In the genomic region with DNA sequence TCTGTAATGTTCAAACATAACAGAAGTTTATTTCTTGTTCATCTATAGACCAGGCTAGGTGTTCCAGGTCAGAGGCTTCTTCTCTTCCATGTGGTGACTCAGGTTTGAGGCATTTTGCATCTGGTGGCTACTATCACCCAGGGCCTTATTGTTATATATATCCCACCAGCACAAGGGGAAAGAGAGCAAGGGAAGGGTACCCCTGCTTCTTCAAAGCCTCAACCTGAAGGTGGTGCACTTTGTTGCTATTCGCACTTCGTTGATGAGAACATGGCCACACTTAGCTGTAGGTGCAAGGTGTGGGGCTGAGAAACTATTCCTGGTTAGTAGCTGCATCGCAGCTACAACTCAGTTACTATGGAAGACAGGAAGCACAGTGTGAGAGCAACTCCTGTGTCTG, we compare ENCODE assay signal across 20 cellular contexts. TPM values are rescaled to one million over a fixed set of nuclear protein-coding genes. Genes with fewer than 3 reads are reported as not detected.
DNase-seq lines count a peak whose midpoint lies in the region; ATAC-seq, FAIRE-seq and TF ChIP-seq lines count a peak whose summit lies in the region.
"Had no signal": no experiment of that assay in that cellular context is flagged by ENCODE, and none has a peak within 500 bp of the region (broad histone marks: within the 10 kb centered on the region; RNA-seq: fewer than 3 reads in every experiment).

No MANE protein-coding gene starts in this region.

- H3K9ac ChIP-seq in HepG2 (ENCODE audit: insufficient read depth, low read depth, low read length) = no peak overlapping the region
- no peak overlapping the region for H3K9ac ChIP-seq in smooth muscle cell (ENCODE audit: low read depth)
- H3K9ac ChIP-seq: parathyroid adenoma had no signal

- POLR2A ChIA-PET in HepG2 (lab: Yijun Ruan, JAX) = no interaction called here

- in situ Hi-C loops in HepG2 (cut with HindIII; ENCODE audit: extremely low pct_ligation_motif_present, low pct_unique_long_range_greater_than_20kb) = loop anchor here (5.0 kb wide), 1 partner anchor 44 kb away; no protein-coding TSS in a partner anchor

- no peak overlapping the region for H3K4me2 ChIP-seq in HepG2 (ENCODE audit: low read depth, low read length)
- H3K4me2 ChIP-seq in smooth muscle cell = no peak overlapping the region

- H3K27ac ChIP-seq in HepG2 (ENCODE audit: extremely low read length, insufficient read depth, low read length) (no peak overlapping the region), right lobe of liver (no peak overlapping the region), foreskin keratinocyte (no peak overlapping the region), smooth muscle cell (ENCODE audit: low read depth) (no peak overlapping the region)
- H3K27ac ChIP-seq: parathyroid adenoma, transverse colon had no signal

- H3K27me3 ChIP-seq in HepG2 (ENCODE audit: control insufficient read depth in 1 of 2, insufficient read depth in 2 of 2, low read length in 2 of 2) (no peaks in the 10 kb centered on the region; a peak in 1 of 5 replicates), right lobe of liver (no peaks in the 10 kb centered on the region), foreskin keratinocyte (peaks cover 3% of the 10 kb centered on the region), smooth muscle cell (ENCODE audit: low read depth) (no peaks in the 10 kb centered on the region)
- H3K27me3 ChIP-seq: transverse colon had no signal

- H3K79me2 ChIP-seq in HepG2 (ENCODE audit: insufficient read depth, low read length) (no peaks in the 10 kb centered on the region), smooth muscle cell (ENCODE audit: low read depth) (no peaks in the 10 kb centered on the region)
- H3K79me2 ChIP-seq: parathyroid adenoma had no signal

- TF ChIP-seq CTCF in HepG2 (CRISPR knock-in tag; IDR thresholded peaks at IDR 0.05) (no peak; the same call in 1 of the 2 replicates), right lobe of liver (IDR thresholded peaks at IDR 0.05) (no peak), NB4 (IDR thresholded peaks at IDR 0.05; ENCODE audit: low read depth, low read length) (peak; percentile 26), foreskin keratinocyte (conservative IDR thresholded peaks at IDR 0.05) (peak; percentile 30), smooth muscle cell (IDR thresholded peaks at IDR 0.05; ENCODE audit: borderline replicate concordance, insufficient read depth, poor library complexity, severe bottlenecking) (no peak)

- intact Hi-C loops in HepG2 (cut with micrococcal nuclease; ENCODE audit: unreplicated experiment) = loop anchor here (5.0 kb wide), 1 partner anchor 709 kb away; no protein-coding TSS in a partner anchor
- intact Hi-C loops in right lobe of liver (cut with DNase I) = loop anchor here in 1 of 2 donors (10.0 kb wide), 1 partner anchor 47 kb away; no protein-coding TSS in a partner anchor

- no peak for TF ChIP-seq POLR2A in HepG2 (IDR thresholded peaks at IDR 0.05; ENCODE audit: insufficient read depth in 1 of 2, low read depth in 2 of 2, low read length in 2 of 2)
- TF ChIP-seq POLR2A in right lobe of liver (IDR thresholded peaks at IDR 0.05) = no peak
- no peak for TF ChIP-seq POLR2A in NB4 (IDR thresholded peaks at IDR 0.05; ENCODE audit: extremely low read depth, insufficient read length)

- no peaks in the 10 kb centered on the region for H3K9me3 ChIP-seq in HepG2 (ENCODE audit: low read length)
- H3K9me3 ChIP-seq in right lobe of liver = no peaks in the 10 kb centered on the region
- no peaks in the 10 kb centered on the region for H3K9me3 ChIP-seq in smooth muscle cell (replicated peaks; ENCODE audit: low read depth)
- H3K9me3 ChIP-seq: mucosa of descending colon had no signal

- H3K36me3 ChIP-seq in HepG2 (replicated peaks in 1 of 2; ENCODE audit: control insufficient read depth in 1 of 2, insufficient read depth in 2 of 2, low read length in 2 of 2) (no peaks in the 10 kb centered on the region), right lobe of liver (no peaks in the 10 kb centered on the region), smooth muscle cell (ENCODE audit: low read depth) (no peaks in the 10 kb centered on the region)
- H3K36me3 ChIP-seq: HAP-1, transverse colon had no signal

- no TSS peak for BruUV-seq in HepG2 (replicated peaks; lab: Mats Ljungman, UMichigan)

- H3K4me3 ChIP-seq in HepG2 (replicated peaks in 1 of 3; ENCODE audit: insufficient read depth in 1 of 3, low read depth in 2 of 3, low read length in 3 of 3) (no peak overlapping the region), right lobe of liver (no peak overlapping the region), NB4 (ENCODE audit: low read depth, low read length) (no peak overlapping the region), smooth muscle cell (no peak overlapping the region)
- H3K4me3 ChIP-seq: HAP-1, mucosa of descending colon, transverse colon had no signal

- no peak overlapping the region for H2AFZ ChIP-seq in HepG2 (ENCODE audit: low read length)
- no peak overlapping the region for H2AFZ ChIP-seq in smooth muscle cell (ENCODE audit: low read depth)
- H2AFZ ChIP-seq: parathyroid adenoma had no signal

- ATAC-seq in HepG2 = peak; percentile 36
- no peak for ATAC-seq in right lobe of liver
- peak; percentile 27 for ATAC-seq in foreskin keratinocyte
- ATAC-seq in HG02981 (IDR thresholded peaks at IDR 0.05; ENCODE audit: unreplicated experiment) = no peak
- no peak for ATAC-seq in HG03469 (IDR thresholded peaks at IDR 0.05; ENCODE audit: unreplicated experiment)
- ATAC-seq: mucosa of descending colon had no signal

- peaks cover 21% of the 10 kb centered on the region for H3K4me1 ChIP-seq in HepG2 (ENCODE audit: insufficient read depth, low read length)
- H3K4me1 ChIP-seq in right lobe of liver = peaks cover 0 to 30% (median 7%) of the 10 kb centered on the region in 4 donors
- peaks cover 16% of the 10 kb centered on the region for H3K4me1 ChIP-seq in foreskin keratinocyte
- no peaks in the 10 kb centered on the region for H3K4me1 ChIP-seq in smooth muscle cell (ENCODE audit: low read depth)

- no peaks in the 10 kb centered on the region for H3F3A ChIP-seq in smooth muscle cell (ENCODE audit: low read depth)

- no peak for FAIRE-seq in HepG2 (lab: Jason Lieb, UNC)
- FAIRE-seq: RCC 7860 had no signal

- CTCF ChIA-PET in HepG2 (lab: Yijun Ruan, JAX; ENCODE audit: low intra/inter-chr PET ratio, low total read pairs) = no interaction called here

- TF ChIP-seq RAD21 in HepG2 (CRISPR knock-in tag; IDR thresholded peaks at IDR 0.05) = no peak

- TF ChIP-seq EP300 in HepG2 (IDR thresholded peaks at IDR 0.05; ENCODE audit: low read depth in 2 of 2, low read length in 2 of 2) = no peak
- no peak for TF ChIP-seq EP300 in HepG2 (CRISPR knock-in tag; IDR thresholded peaks at IDR 0.05; ENCODE audit: borderline replicate concordance)

- DNase-seq in HepG2 (ENCODE audit: low spot score) (no peak), right lobe of liver (no peak), NB4 (ENCODE audit: low read depth) (peak; percentile 37), foreskin keratinocyte (no peak), DMS153 (lab: John Stamatoyannopoulos, UW) (no peak), smooth muscle cell (lab: John Stamatoyannopoulos, UW; ENCODE audit: unreplicated experiment) (no peak)
- DNase-seq: activated CD4-positive, alpha-beta T cell treated with anti-CD3 and anti-CD28 coated beads, Interleukin-2, amount 50 U/mL, for 4 hours; amygdala; DMS79 treated with DMSO at 0.1 percent for 48 hours; mucosa of descending colon; NCI-H1048; NCI-H2227 treated with DMSO at 0.1 percent for 48 hours; T-helper 2 cell; transverse colon had no signal

- whole genome bisulfite sequencing in HepG2 (ENCODE audit: low lambda C conversion rate) = 78% methylated on average over 3 of the region's 3 CpGs
- 100% methylated on average over 1 of the region's 3 CpGs for WGBS in right lobe of liver (ENCODE audit: insufficient coverage, low coverage, low lambda C conversion rate, missing lambda C conversion rate)
- 71% methylated on average over 3 of the region's 3 CpGs for WGBS in smooth muscle cell (ENCODE audit: low lambda C conversion rate)

- no peaks in the 10 kb centered on the region for H4K20me1 ChIP-seq in HepG2 (ENCODE audit: insufficient read depth, low read length)
- H4K20me1 ChIP-seq in smooth muscle cell (ENCODE audit: low read depth) = no peaks in the 10 kb centered on the region

TF ChIP-seq in HepG2, 621 proteins besides CTCF, POLR2A, EP300 and RAD21 (continues in another document):
- TF ChIP-seq FOXA1 (IDR thresholded peaks at IDR 0.05) (no peak), FOXA1 (CRISPR knock-in tag; IDR thresholded peaks at IDR 0.05) (no peak), EEA1 (CRISPR knock-in tag; IDR thresholded peaks at IDR 0.05; ENCODE audit: borderline replicate concordance) (no peak), ZNF225 (CRISPR knock-in tag; IDR thresholded peaks at IDR 0.05) (no peak)

RNA-seq across cellular contexts. Expression of a gene that starts 27.4 kb away (rescaled TPM):
- not detected in 2 replicates for total RNA-seq in HepG2 (2016; rRNA removed; fragmentation: Illumina TruSeq; extraction: Trizol)
- not detected in 2 replicates for total RNA-seq in HepG2 (2016; cell fraction: cytosol; rRNA removed; fragmentation: Illumina TruSeq; extraction: Trizol; ENCODE audit: low read depth)
- not detected in 2 replicates for total RNA-seq in HepG2 (2016; cell fraction: insoluble cytoplasmic fraction; rRNA removed; fragmentation: Illumina TruSeq; extraction: Trizol)
- total RNA-seq in HepG2 (2016; cell fraction: membrane; rRNA removed; fragmentation: Illumina TruSeq; extraction: Trizol) = not detected in 2 replicates
- total RNA-seq in HepG2 (2016; cell fraction: nucleus; rRNA removed; fragmentation: Illumina TruSeq; extraction: Trizol) = not detected in 2 replicates
- 0.15 and 0.18 TPM in 2 replicates for polyA plus RNA-seq in HepG2 (2011; rRNA removed)
- 0.03 and 0.15 TPM in 2 replicates for polyA plus RNA-seq in HepG2 (2011; cell fraction: cytosol; rRNA removed)
- polyA plus RNA-seq in HepG2 (2011; cell fraction: nucleus; rRNA removed) = 0.10 TPM in 1 of 2 replicates, not detected in the other
- polyA plus RNA-seq in HepG2 (2012) = 0.19 and 0.35 TPM in 2 replicates
- polyA plus RNA-seq in HepG2 (2016; cell fraction: cytosol; fragmentation: Illumina TruSeq; extraction: Trizol; ENCODE audit: low read depth) = not detected in 2 replicates
- polyA plus RNA-seq in HepG2 (2016; cell fraction: insoluble cytoplasmic fraction; fragmentation: Illumina TruSeq; extraction: Trizol; ENCODE audit: low read depth) = not detected in 2 replicates
- not detected in 2 replicates for polyA plus RNA-seq in HepG2 (2016; cell fraction: membrane; fragmentation: Illumina TruSeq; extraction: Trizol; ENCODE audit: low read depth)
- polyA plus RNA-seq in HepG2 (2016; cell fraction: nucleus; fragmentation: Illumina TruSeq; extraction: Trizol; ENCODE audit: insufficient read depth, low read depth) = 0.31 TPM in 1 of 2 replicates, not detected in the other
- 0.42 TPM in 1 of 2 replicates, not detected in the other for polyA minus RNA-seq in HepG2 (2011; rRNA and poly(A)+ RNA removed; ENCODE audit: low replicate concordance)
- not detected in 2 replicates for polyA minus RNA-seq in HepG2 (2011; cell fraction: cytosol; rRNA and poly(A)+ RNA removed)
- 0.26 and 0.37 TPM in 2 replicates for polyA minus RNA-seq in HepG2 (2011; cell fraction: nucleus; rRNA and poly(A)+ RNA removed)
- total RNA-seq in right lobe of liver = 10 to 100 TPM in 3 of 6 experiments, 1 to 10 TPM in 2, under 1 TPM in 1; 0.89 to 58.2 (median 15.3) TPM
- not detected in 2 replicates for total RNA-seq in foreskin keratinocyte
- polyA plus RNA-seq in foreskin keratinocyte = 0.03 TPM in 1 of 2 replicates, not detected in the other
- total RNA-seq in smooth muscle cell = not detected in 2 replicates
- 0.13 and 0.86 TPM in 2 replicates for polyA plus RNA-seq in smooth muscle cell
- total RNA-seq: fibroblast of lung had no signal
- polyA plus RNA-seq: fibroblast of lung had no signal

Comparison
In these comparisons a context has a peak if more than half of its experiments do, and no peak if none do; other contexts are left out.
1. ATAC-seq: peak in HepG2 (single experiment) and foreskin keratinocyte (single experiment); none in right lobe of liver (0 of 4), HG02981 (single experiment) and HG03469 (single experiment).
2. CTCF ChIP-seq: peak in NB4 (single experiment) and foreskin keratinocyte (single experiment); none in HepG2 (single experiment), right lobe of liver (0 of 4) and smooth muscle cell (single experiment).